20 cellular contexts compared by ENCODE assay signal in genomic region chr5:173823274-173823644, GRCh38.
A peak's percentile ranks its signal among the peaks of the same experiment; 100 is the strongest.
DNase-seq lines count a peak whose midpoint lies in the region; ATAC-seq and TF ChIP-seq lines count a peak whose summit lies in the region.
"Had no signal": no experiment of that assay in that cellular context is flagged by ENCODE, and none has a peak within 500 bp of the region (broad histone marks: within the 10 kb centered on the region; RNA-seq: fewer than 3 reads in every experiment).

No MANE protein-coding gene starts in this region.

- H3K4me1 Mint-ChIP-seq in stimulated activated naive B cell treated with anti-CD40 and anti-IgM and Interleukin-4, amounts not matched to agents 10 μg/mL and 1 μg/mL and 100 μg/mL, for 72 hours: peaks cover 59 to 84% of the 10 kb centered on the region in 2 donors
- H3K4me1 Mint-ChIP-seq in activated CD4-positive, alpha-beta T cell treated with anti-CD3 and anti-CD28 coated beads, Interleukin-2, amount 10 ng/mL, durations not matched to agents 24 days and 14 days: peaks cover 17% of the 10 kb centered on the region

- no peaks in the 10 kb centered on the region for H4K20me1 ChIP-seq in DOHH2 (ENCODE audit: control insufficient read depth, insufficient read depth, low read depth, low read length)

- H3K4me3 ChIP-seq in DOHH2 (ENCODE audit: low read length) (no peak overlapping the region), right lobe of liver (no peak overlapping the region)
- H3K4me3 ChIP-seq: cardiac muscle cell, HAP-1, MG63 had no signal

- H3K27me3 Mint-ChIP-seq in stimulated activated naive B cell treated with anti-CD40 and anti-IgM and Interleukin-4, amounts not matched to agents 10 μg/mL and 1 μg/mL and 100 μg/mL, for 72 hours: no peaks in the 10 kb centered on the region
- no peaks in the 10 kb centered on the region for H3K27me3 Mint-ChIP-seq in activated CD4-positive, alpha-beta T cell treated with anti-CD3 and anti-CD28 coated beads, Interleukin-2, amount 10 ng/mL, durations not matched to agents 24 days and 14 days
- H3K27me3 Mint-ChIP-seq: CD4-positive, alpha-beta T cell; dendritic cell treated with granulocyte-macrophage colony-stimulating factor and Interleukin-4, amounts not matched to agents 40 ng/mL and 50 ng/mL, for 4 days had no signal

- no peak for ATAC-seq in right lobe of liver
- ATAC-seq in stimulated activated naive B cell treated with anti-CD40 and anti-IgM and Interleukin-4, amounts not matched to agents 10 μg/mL and 1 μg/mL and 100 μg/mL, for 72 hours (replicated peaks): no peak
- ATAC-seq in HG03196 (IDR thresholded peaks at IDR 0.05; ENCODE audit: unreplicated experiment): no peak
- ATAC-seq: left ventricle myocardium superior had no signal

- TF ChIP-seq POLR2A in right lobe of liver (IDR thresholded peaks at IDR 0.05): no peak

- H3K9me3 ChIP-seq in DOHH2 (ENCODE audit: control insufficient read depth, insufficient read depth, low read length) (peaks cover 4% of the 10 kb centered on the region; the same call in 1 of the 2 replicates), right lobe of liver (no peaks in the 10 kb centered on the region)
- H3K9me3 ChIP-seq: HAP-1 had no signal

- peaks cover 17% of the 10 kb centered on the region in 2 donors for H3K9me3 Mint-ChIP-seq in stimulated activated naive B cell treated with anti-CD40 and anti-IgM and Interleukin-4, amounts not matched to agents 10 μg/mL and 1 μg/mL and 100 μg/mL, for 72 hours
- peaks cover 4% of the 10 kb centered on the region for H3K9me3 Mint-ChIP-seq in activated CD4-positive, alpha-beta T cell treated with anti-CD3 and anti-CD28 coated beads, Interleukin-2, amount 10 ng/mL, durations not matched to agents 24 days and 14 days

- TF ChIP-seq CTCF in DOHH2 (IDR thresholded peaks at IDR 0.05; ENCODE audit: low read depth, low read length, poor library complexity, severe bottlenecking) (no peak), VCaP (conservative IDR thresholded peaks at IDR 0.05) (no peak), right lobe of liver (IDR thresholded peaks at IDR 0.05) (no peak)

- H3K27ac Mint-ChIP-seq in stimulated activated naive B cell treated with anti-CD40 and anti-IgM and Interleukin-4, amounts not matched to agents 10 μg/mL and 1 μg/mL and 100 μg/mL, for 72 hours: peak overlapping the region; percentile 91
- H3K27ac Mint-ChIP-seq in activated CD4-positive, alpha-beta T cell treated with anti-CD3 and anti-CD28 coated beads, Interleukin-2, amount 10 ng/mL, durations not matched to agents 24 days and 14 days: no peak overlapping the region
- H3K27ac Mint-ChIP-seq: CD4-positive, alpha-beta T cell; immature natural killer cell had no signal

- peaks cover 4 to 16% of the 10 kb centered on the region in 2 donors for H3K36me3 Mint-ChIP-seq in stimulated activated naive B cell treated with anti-CD40 and anti-IgM and Interleukin-4, amounts not matched to agents 10 μg/mL and 1 μg/mL and 100 μg/mL, for 72 hours
- H3K36me3 Mint-ChIP-seq in activated CD4-positive, alpha-beta T cell treated with anti-CD3 and anti-CD28 coated beads, Interleukin-2, amount 10 ng/mL, durations not matched to agents 24 days and 14 days (ENCODE audit: low read depth): no peaks in the 10 kb centered on the region
- H3K36me3 Mint-ChIP-seq: immature natural killer cell had no signal

- no peak for DNase-seq in right lobe of liver
- DNase-seq in stimulated activated naive B cell treated with anti-CD40 and anti-IgM and Interleukin-4, amounts not matched to agents 10 μg/mL and 1 μg/mL and 100 μg/mL, for 72 hours: no peak
- DNase-seq in activated effector memory CD4-positive, alpha-beta T cell treated with anti-CD3 and anti-CD28 coated beads, Interleukin-2, amount 50 U/mL, for 16 hours: no peak
- no peak for DNase-seq in activated CD4-positive, alpha-beta T cell treated with anti-CD3 and anti-CD28 coated beads, Interleukin-2, amount 10 ng/mL, durations not matched to agents 24 days and 14 days
- DNase-seq in AG08396 (ENCODE audit: low spot score): no peak
- DNase-seq: activated CD4-positive, alpha-beta T cell treated with anti-CD3 and anti-CD28 coated beads for 48 hours; CD4-positive, alpha-beta T cell; DMS79; immature natural killer cell; left ventricle myocardium superior; NCI-H1436; NCI-H510A treated with DMSO at 0.1 percent for 48 hours; retina had no signal

- H3K79me2 ChIP-seq in DOHH2 (ENCODE audit: control insufficient read depth, low read length): no peaks in the 10 kb centered on the region

- H3F3A ChIP-seq in DOHH2 (ENCODE audit: control insufficient read depth, insufficient read depth): peaks cover 11% of the 10 kb centered on the region

- no peaks in the 10 kb centered on the region for H3K9me2 ChIP-seq in DOHH2 (replicated peaks; ENCODE audit: control insufficient read depth, low read length)

- no peaks in the 10 kb centered on the region for H3K27me3 ChIP-seq in DOHH2 (ENCODE audit: control insufficient read depth, low read length)
- H3K27me3 ChIP-seq in right lobe of liver: no peaks in the 10 kb centered on the region
- H3K27me3 ChIP-seq: cardiac muscle cell, MG63 had no signal

- H3K27ac ChIP-seq in DOHH2 (ENCODE audit: low read depth, low read length) (0 out of 2 replicates have a peak overlapping the region, but pooled peaks have one; percentile 95), VCaP (peak overlapping the region; percentile 85), right lobe of liver (peak overlapping the region; percentile 25 to 89 (median 68))
- H3K27ac ChIP-seq: cardiac muscle cell had no signal

- peak overlapping the region in 1 of 2 donors; percentile 10 for H3K4me3 Mint-ChIP-seq in stimulated activated naive B cell treated with anti-CD40 and anti-IgM and Interleukin-4, amounts not matched to agents 10 μg/mL and 1 μg/mL and 100 μg/mL, for 72 hours
- H3K4me3 Mint-ChIP-seq in activated CD4-positive, alpha-beta T cell treated with anti-CD3 and anti-CD28 coated beads, Interleukin-2, amount 10 ng/mL, durations not matched to agents 24 days and 14 days: no peak overlapping the region
- H3K4me3 Mint-ChIP-seq: CD4-positive, alpha-beta T cell; dendritic cell treated with granulocyte-macrophage colony-stimulating factor and Interleukin-4, amounts not matched to agents 40 ng/mL and 50 ng/mL, for 4 days had no signal

- H3K36me3 ChIP-seq in DOHH2 (ENCODE audit: control insufficient read depth, low read length) (peaks cover 11% of the 10 kb centered on the region; the same call in 1 of the 2 replicates), right lobe of liver (no peaks in the 10 kb centered on the region)
- H3K36me3 ChIP-seq: cardiac muscle cell, HAP-1, MG63 had no signal

- peak overlapping the region; percentile 20 for H3K4me2 ChIP-seq in DOHH2 (ENCODE audit: low read length)

- intact Hi-C loops in right lobe of liver (cut with DNase I): loop anchor here in 1 of 2 donors (10.0 kb wide), 1 partner anchor 198 kb away; no protein-coding TSS in a partner anchor
- intact Hi-C loops in activated CD4-positive, alpha-beta T cell treated with anti-CD3 and anti-CD28 coated beads, Interleukin-2, amount 10 ng/mL, durations not matched to agents 24 days and 14 days (cut with micrococcal nuclease): no loop called here

- H3K4me1 ChIP-seq in DOHH2 (ENCODE audit: control insufficient read depth, low read length) (peaks cover 74% of the 10 kb centered on the region), right lobe of liver (peaks cover 0 to 49% (median 17%) of the 10 kb centered on the region in 4 donors)
- H3K4me1 ChIP-seq: HAP-1 had no signal
